Comparison of ENCODE assay signal across 8 cellular contexts in the genomic region with DNA sequence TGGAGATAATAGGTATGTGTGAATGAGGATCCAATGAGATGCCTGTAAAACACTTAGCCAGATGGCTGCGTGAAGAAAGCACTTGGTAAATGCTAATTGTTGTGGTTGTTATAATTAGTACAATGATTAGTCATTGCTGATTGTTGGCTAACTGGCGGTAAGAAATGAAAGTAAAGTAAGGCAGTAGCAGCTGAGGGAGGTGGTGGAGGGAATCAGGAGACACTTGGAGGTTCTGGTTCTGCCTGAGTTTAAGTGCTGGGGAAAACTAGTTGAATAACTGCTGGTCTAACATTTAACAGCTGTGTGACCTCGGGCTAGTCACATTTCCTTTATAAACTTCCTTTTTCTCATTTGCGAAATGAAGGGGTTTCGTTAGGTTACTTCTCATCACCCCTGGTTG. TPM values are rescaled to one million over a fixed set of nuclear protein-coding genes. Genes with fewer than 3 reads are reported as not detected.
DNase-seq lines count a peak whose midpoint lies in the region; ATAC-seq and TF ChIP-seq lines count a peak whose summit lies in the region.

No MANE protein-coding gene starts in this region.

- POLR2A ChIA-PET in activated naive CD8-positive, alpha-beta T cell treated with anti-CD3 and anti-CD28 coated beads, Interleukin-2, amount 10 ng/mL, durations not matched to agents 7 days and 5 days (lab: Charles Lee), result no interaction called here

- no peak overlapping the region for H3K4me2 ChIP-seq in DND-41 (ENCODE audit: insufficient read depth, low read length)

- H3K4me3 ChIP-seq in DND-41 (ENCODE audit: low read depth in 1 of 2, low read length in 2 of 2), result no peak overlapping the region

- peaks cover 100% of the 10 kb centered on the region for H3K79me2 ChIP-seq in DND-41 (ENCODE audit: insufficient read depth, low read length)

- 0 out of 2 replicates have a peak overlapping the region, but pooled peaks have one; percentile 12 for H3K27ac ChIP-seq in DND-41 (ENCODE audit: low read length)

- peaks cover 86% of the 10 kb centered on the region for H4K20me1 ChIP-seq in DND-41 (ENCODE audit: insufficient read depth, low read length)

- no peak overlapping the region for H3K9ac ChIP-seq in DND-41 (ENCODE audit: low read depth, low read length)

- H3K4me1 Mint-ChIP-seq in activated naive CD8-positive, alpha-beta T cell treated with anti-CD3 and anti-CD28 coated beads, Interleukin-2, amount 10 ng/mL, durations not matched to agents 7 days and 5 days, result peaks cover 57% of the 10 kb centered on the region

- H3K9me3 ChIP-seq in DND-41 (ENCODE audit: insufficient read depth, low read length, severe bottlenecking), result no peaks in the 10 kb centered on the region

- DNase-seq in DND-41, result no peak
- no peak for DNase-seq in activated naive CD8-positive, alpha-beta T cell treated with anti-CD3 and anti-CD28 coated beads, Interleukin-2, amount 10 ng/mL, durations not matched to agents 7 days and 5 days
- no peak for DNase-seq in glomerular visceral epithelial cell (ENCODE audit: extremely low spot score)
- no peak for DNase-seq in NCI-H128 (lab: John Stamatoyannopoulos, UW; ENCODE audit: unreplicated experiment)
- DNase-seq in NCI-H2081 (lab: John Stamatoyannopoulos, UW), result no peak
- no peak for DNase-seq in stimulated activated naive CD4-positive, alpha-beta T cell treated with Interleukin-2 at 50 U/mL for 16 hours (lab: John Stamatoyannopoulos, UW)

- H3K36me3 Mint-ChIP-seq in activated naive CD8-positive, alpha-beta T cell treated with anti-CD3 and anti-CD28 coated beads, Interleukin-2, amount 10 ng/mL, durations not matched to agents 7 days and 5 days, result peaks cover 52% of the 10 kb centered on the region

- TF ChIP-seq CTCF in DND-41 (IDR thresholded peaks at IDR 0.05; ENCODE audit: borderline replicate concordance, extremely low read depth, low read length, poor library complexity, severe bottlenecking), result no peak

- peaks cover 92% of the 10 kb centered on the region for H3K36me3 ChIP-seq in DND-41 (ENCODE audit: insufficient read depth, low read length)

- no peaks in the 10 kb centered on the region for H3K27me3 Mint-ChIP-seq in activated naive CD8-positive, alpha-beta T cell treated with anti-CD3 and anti-CD28 coated beads, Interleukin-2, amount 10 ng/mL, durations not matched to agents 7 days and 5 days

- peaks cover 2% of the 10 kb centered on the region for H3K9me3 Mint-ChIP-seq in activated naive CD8-positive, alpha-beta T cell treated with anti-CD3 and anti-CD28 coated beads, Interleukin-2, amount 10 ng/mL, durations not matched to agents 7 days and 5 days

- H2AFZ ChIP-seq in DND-41 (ENCODE audit: low read depth, low read length), result no peak overlapping the region

- H3K27me3 ChIP-seq in DND-41 (ENCODE audit: insufficient read depth, low read length, poor library complexity), result no peaks in the 10 kb centered on the region

- no peak overlapping the region for H3K27ac Mint-ChIP-seq in activated naive CD8-positive, alpha-beta T cell treated with anti-CD3 and anti-CD28 coated beads, Interleukin-2, amount 10 ng/mL, durations not matched to agents 7 days and 5 days

- H3K4me1 ChIP-seq in DND-41 (ENCODE audit: insufficient read depth, low read length), result peaks cover 35% of the 10 kb centered on the region

- ATAC-seq in DND-41 (ENCODE audit: insufficient read depth, low read depth), result peak; percentile 10; the same call in 1 of the 3 replicates
- ATAC-seq in GM19455 (IDR thresholded peaks at IDR 0.05; ENCODE audit: unreplicated experiment), result peak; percentile 74
- peak; percentile 83 for ATAC-seq in HG03432 (IDR thresholded peaks at IDR 0.05; ENCODE audit: unreplicated experiment)
- ATAC-seq in activated naive CD8-positive, alpha-beta T cell treated with anti-CD3 and anti-CD28 coated beads, Interleukin-2, amount 10 ng/mL, durations not matched to agents 7 days and 5 days (ENCODE audit: low read depth), result no peak

- H3K4me3 Mint-ChIP-seq in activated naive CD8-positive, alpha-beta T cell treated with anti-CD3 and anti-CD28 coated beads, Interleukin-2, amount 10 ng/mL, durations not matched to agents 7 days and 5 days, result peak overlapping the region; percentile 50

RNA-seq across cellular contexts. Expression of a gene that starts 30.9 kb away (rescaled TPM):
- 100 to 1,000 TPM in 1 of 2 experiments, 10 to 100 TPM in 1; 99.9 to 110 TPM for total RNA-seq in activated naive CD8-positive, alpha-beta T cell treated with anti-CD3 and anti-CD28 coated beads, Interleukin-2, amount 10 ng/mL, durations not matched to agents 7 days and 5 days
